Comparison of ENCODE assay signal across 8 cellular contexts in the genomic region with DNA sequence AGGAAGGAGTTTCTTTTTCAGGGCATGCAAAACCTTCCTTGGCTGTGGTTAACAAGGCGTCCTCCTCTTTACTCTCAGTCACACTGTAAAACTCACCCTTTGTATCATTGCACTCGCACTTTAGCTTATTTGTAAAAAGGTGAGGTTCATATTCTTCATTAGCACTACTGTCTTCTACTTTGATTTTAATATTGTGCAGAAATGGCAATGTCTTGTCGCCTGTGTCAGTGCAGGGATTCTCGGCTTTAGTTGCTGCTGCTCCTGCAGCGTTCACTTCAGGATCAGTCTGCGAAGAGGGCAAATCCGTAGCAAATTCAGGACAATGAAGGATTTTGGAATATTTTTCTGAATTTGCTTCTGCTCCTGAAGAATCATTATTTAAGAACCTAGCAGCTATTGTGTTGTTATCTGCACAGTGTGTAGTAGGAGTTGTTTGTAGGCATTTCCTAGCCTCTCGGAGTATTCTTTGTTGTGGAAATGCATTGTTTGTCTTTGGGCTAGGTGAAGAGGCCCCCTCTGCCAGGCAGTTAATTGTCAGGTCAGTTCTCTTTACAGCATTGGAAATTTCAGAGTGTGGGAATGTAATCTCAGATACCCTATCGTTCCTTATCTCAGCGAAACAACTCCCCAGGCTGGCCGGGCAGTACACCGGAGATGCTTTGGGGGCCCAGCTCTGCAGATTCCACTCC. TPM values are rescaled to one million over a fixed set of nuclear protein-coding genes. Genes with fewer than 3 reads are reported as not detected.
DNase-seq lines count a peak whose midpoint lies in the region; ATAC-seq and TF ChIP-seq lines count a peak whose summit lies in the region.
"Had no signal": no experiment of that assay in that cellular context is flagged by ENCODE, and none has a peak within 500 bp of the region (broad histone marks: within the 10 kb centered on the region; RNA-seq: fewer than 3 reads in every experiment).

No MANE protein-coding gene starts in this region.

- no peaks in the 10 kb centered on the region for H3K9me3 ChIP-seq in HEK293 (ENCODE audit: control insufficient read depth, insufficient read depth, low read depth, low read length)
- H3K9me3 ChIP-seq in iPS DF 6.9 (ENCODE audit: control insufficient read depth, insufficient read depth, low read length) = no peaks in the 10 kb centered on the region
- H3K9me3 ChIP-seq in skeletal muscle satellite cell (replicated peaks; ENCODE audit: low read length) = no peaks in the 10 kb centered on the region
- H3K9me3 ChIP-seq: neutrophil had no signal

- H3K9ac ChIP-seq in skeletal muscle satellite cell (ENCODE audit: low read depth, low read length) = no peak overlapping the region

- H3K36me3 Mint-ChIP-seq in activated CD4-positive, alpha-beta memory T cell treated with anti-CD3 and anti-CD28 coated beads for 36 hours = no peaks in the 10 kb centered on the region

- H3K4me3 ChIP-seq in HEK293 (ENCODE audit: low read depth, low read length) (peak overlapping the region; percentile 65), iPS DF 6.9 (ENCODE audit: low read length) (peak overlapping the region; percentile 57; the same call in 1 of the 2 replicates), skeletal muscle satellite cell (ENCODE audit: low read length) (peak overlapping the region; percentile 85)

- POLR2A ChIA-PET in HEK293 (lab: Yijun Ruan, JAX) = interaction anchor here (0.6 to 3.0 kb wide), 7 partner anchors 10 to 216 kb away, joined by 4 to 33 read pairs (median 6); a partner anchor contains a TSS
- POLR2A ChIA-PET in activated CD4-positive, alpha-beta memory T cell treated with anti-CD3 and anti-CD28 coated beads for 36 hours (lab: Charles Lee) = interaction anchor here (1.0 kb wide), 1 partner anchor 10 kb away, joined by 3 read pairs; a partner anchor contains a TSS

- CTCF ChIA-PET in HEK293 (lab: Yijun Ruan, JAX) = interaction anchor here (0.5 to 1.7 kb wide), 3 partner anchors 20 to 428 kb away, joined by 3 to 5 read pairs (median 4); no protein-coding TSS in a partner anchor
- CTCF ChIA-PET in activated CD4-positive, alpha-beta memory T cell treated with anti-CD3 and anti-CD28 coated beads for 36 hours (lab: Charles Lee) = interaction anchor here (0.9 to 3.5 kb wide), 2 partner anchors 19 to 237 kb away, joined by 4 to 21 read pairs; no protein-coding TSS in a partner anchor

- intact Hi-C loops in activated CD4-positive, alpha-beta memory T cell treated with anti-CD3 and anti-CD28 coated beads for 36 hours (cut with micrococcal nuclease) = loop anchor here (5.0 to 10.0 kb wide), 2 partner anchors 217 to 919 kb away; no protein-coding TSS in a partner anchor

- no peak for ATAC-seq in HG02588 (IDR thresholded peaks at IDR 0.05; ENCODE audit: unreplicated experiment)

- H3K27me3 Mint-ChIP-seq in activated CD4-positive, alpha-beta memory T cell treated with anti-CD3 and anti-CD28 coated beads for 36 hours = peaks cover 70% of the 10 kb centered on the region

- no peaks in the 10 kb centered on the region for H3K9me3 Mint-ChIP-seq in activated CD4-positive, alpha-beta memory T cell treated with anti-CD3 and anti-CD28 coated beads for 36 hours

- H3K4me3 Mint-ChIP-seq in activated CD4-positive, alpha-beta memory T cell treated with anti-CD3 and anti-CD28 coated beads for 36 hours = peak overlapping the region; percentile 51

- H3K27me3 ChIP-seq in iPS DF 6.9 (ENCODE audit: control insufficient read depth, insufficient read depth, low read length) (peaks cover 5% of the 10 kb centered on the region; the same call in 1 of the 2 replicates), skeletal muscle satellite cell (ENCODE audit: control insufficient read depth, insufficient read depth, low read length) (peaks cover 3% of the 10 kb centered on the region)

- H3K27ac ChIP-seq in HEK293 (ENCODE audit: extremely low read depth, low read depth, low read length) (peak overlapping the region; percentile 85; the same call in 1 of the 2 replicates), iPS DF 6.9 (ENCODE audit: low read length) (no peak overlapping the region)
- H3K27ac ChIP-seq: neutrophil had no signal

- H3K4me1 ChIP-seq in HEK293 (ENCODE audit: control insufficient read depth, insufficient read depth, low read length) (peaks cover 36% of the 10 kb centered on the region), iPS DF 6.9 (ENCODE audit: control insufficient read depth, insufficient read depth, low read length) (no peaks in the 10 kb centered on the region; the same call in 1 of the 2 replicates), skeletal muscle satellite cell (ENCODE audit: control insufficient read depth, insufficient read depth, low read length) (peaks cover 20% of the 10 kb centered on the region)

- H3K36me3 ChIP-seq in HEK293 (ENCODE audit: control insufficient read depth in 2 of 2, insufficient read depth in 1 of 2, low read length in 2 of 2) (no peaks in the 10 kb centered on the region), iPS DF 6.9 (ENCODE audit: control insufficient read depth, insufficient read depth, low read length) (no peaks in the 10 kb centered on the region), skeletal muscle satellite cell (ENCODE audit: insufficient read depth, low read length) (no peaks in the 10 kb centered on the region)
- H3K36me3 ChIP-seq: neutrophil had no signal

- no peak overlapping the region for H3K27ac Mint-ChIP-seq in activated CD4-positive, alpha-beta memory T cell treated with anti-CD3 and anti-CD28 coated beads for 36 hours

- no peak for TF ChIP-seq CTCF in HEK293 (tag by site-specific recombination; IDR thresholded peaks at IDR 0.05)

- WGBS in iPS DF 6.9 (ENCODE audit: insufficient coverage, insufficient read length) = no CpG with 5 or more reads among the region's 12 CpGs

- H3K4me1 Mint-ChIP-seq in activated CD4-positive, alpha-beta memory T cell treated with anti-CD3 and anti-CD28 coated beads for 36 hours (ENCODE audit: low read depth) = peaks cover 34% of the 10 kb centered on the region

- H3K4me2 ChIP-seq in skeletal muscle satellite cell (ENCODE audit: low read length) = peak overlapping the region; percentile 92

- no peak for DNase-seq in activated CD4-positive, alpha-beta memory T cell treated with anti-CD3 and anti-CD28 coated beads for 36 hours
- DNase-seq in iPS DF 6.9 (ENCODE audit: low read depth, low spot score) = no peak
- DNase-seq in amniotic stem cell (lab: John Stamatoyannopoulos, UW) = no peak
- no peak for DNase-seq in effector CD8-positive, alpha-beta T cell (lab: John Stamatoyannopoulos, UW)

TF ChIP-seq in HEK293, 187 proteins besides CTCF, POLR2A, EP300 and RAD21 (continues in another document):
- TF ChIP-seq, protein P1, sequence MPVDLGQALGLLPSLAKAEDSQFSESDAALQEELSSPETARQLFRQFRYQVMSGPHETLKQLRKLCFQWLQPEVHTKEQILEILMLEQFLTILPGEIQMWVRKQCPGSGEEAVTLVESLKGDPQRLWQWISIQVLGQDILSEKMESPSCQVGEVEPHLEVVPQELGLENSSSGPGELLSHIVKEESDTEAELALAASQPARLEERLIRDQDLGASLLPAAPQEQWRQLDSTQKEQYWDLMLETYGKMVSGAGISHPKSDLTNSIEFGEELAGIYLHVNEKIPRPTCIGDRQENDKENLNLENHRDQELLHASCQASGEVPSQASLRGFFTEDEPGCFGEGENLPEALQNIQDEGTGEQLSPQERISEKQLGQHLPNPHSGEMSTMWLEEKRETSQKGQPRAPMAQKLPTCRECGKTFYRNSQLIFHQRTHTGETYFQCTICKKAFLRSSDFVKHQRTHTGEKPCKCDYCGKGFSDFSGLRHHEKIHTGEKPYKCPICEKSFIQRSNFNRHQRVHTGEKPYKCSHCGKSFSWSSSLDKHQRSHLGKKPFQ (tag by site-specific recombination; IDR thresholded peaks at IDR 0.05) = no peak
- TF ChIP-seq, protein P2, sequence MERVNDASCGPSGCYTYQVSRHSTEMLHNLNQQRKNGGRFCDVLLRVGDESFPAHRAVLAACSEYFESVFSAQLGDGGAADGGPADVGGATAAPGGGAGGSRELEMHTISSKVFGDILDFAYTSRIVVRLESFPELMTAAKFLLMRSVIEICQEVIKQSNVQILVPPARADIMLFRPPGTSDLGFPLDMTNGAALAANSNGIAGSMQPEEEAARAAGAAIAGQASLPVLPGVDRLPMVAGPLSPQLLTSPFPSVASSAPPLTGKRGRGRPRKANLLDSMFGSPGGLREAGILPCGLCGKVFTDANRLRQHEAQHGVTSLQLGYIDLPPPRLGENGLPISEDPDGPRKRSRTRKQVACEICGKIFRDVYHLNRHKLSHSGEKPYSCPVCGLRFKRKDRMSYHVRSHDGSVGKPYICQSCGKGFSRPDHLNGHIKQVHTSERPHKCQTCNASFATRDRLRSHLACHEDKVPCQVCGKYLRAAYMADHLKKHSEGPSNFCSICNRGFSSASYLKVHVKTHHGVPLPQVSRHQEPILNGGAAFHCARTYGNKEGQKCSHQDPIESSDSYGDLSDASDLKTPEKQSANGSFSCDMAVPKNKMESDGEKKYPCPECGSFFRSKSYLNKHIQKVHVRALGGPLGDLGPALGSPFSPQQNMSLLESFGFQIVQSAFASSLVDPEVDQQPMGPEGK (tag by site-specific recombination; IDR thresholded peaks at IDR 0.05) = peak; percentile 21; the same call in 1 of the 2 replicates
- TF ChIP-seq GLIS1 (tag by site-specific recombination; IDR thresholded peaks at IDR 0.05) (peak; percentile 52), ZXDB (tag by site-specific recombination; IDR thresholded peaks at IDR 0.05) (0 out of 2 replicates have a peak, but pooled peaks have one; percentile 13), EGR2 (tag by site-specific recombination; IDR thresholded peaks at IDR 0.05; ENCODE audit: low read depth) (no peak), FEZF1 (tag by site-specific recombination; IDR thresholded peaks at IDR 0.05) (0 out of 2 replicates have a peak, but pooled peaks have one; percentile 19)

RNA-seq across cellular contexts. Expression of a gene that starts 9.8 kb away (rescaled TPM):
- total RNA-seq in activated CD4-positive, alpha-beta memory T cell treated with anti-CD3 and anti-CD28 coated beads for 36 hours = under 1 TPM; 0.07 to 0.21 TPM
- 0.25 and 0.44 TPM in 2 replicates for total RNA-seq in skeletal muscle satellite cell (2012; rRNA removed)

RNA-seq across cellular contexts. Expression of a gene that starts 18.3 kb away (rescaled TPM):
- total RNA-seq in activated CD4-positive, alpha-beta memory T cell treated with anti-CD3 and anti-CD28 coated beads for 36 hours = 10 to 100 TPM; 32.8 to 35.4 TPM
- total RNA-seq in skeletal muscle satellite cell (2012; rRNA removed) = 21.0 and 29.3 TPM in 2 replicates
